ENCODE assay signal across 10 cellular contexts in the genomic region with DNA sequence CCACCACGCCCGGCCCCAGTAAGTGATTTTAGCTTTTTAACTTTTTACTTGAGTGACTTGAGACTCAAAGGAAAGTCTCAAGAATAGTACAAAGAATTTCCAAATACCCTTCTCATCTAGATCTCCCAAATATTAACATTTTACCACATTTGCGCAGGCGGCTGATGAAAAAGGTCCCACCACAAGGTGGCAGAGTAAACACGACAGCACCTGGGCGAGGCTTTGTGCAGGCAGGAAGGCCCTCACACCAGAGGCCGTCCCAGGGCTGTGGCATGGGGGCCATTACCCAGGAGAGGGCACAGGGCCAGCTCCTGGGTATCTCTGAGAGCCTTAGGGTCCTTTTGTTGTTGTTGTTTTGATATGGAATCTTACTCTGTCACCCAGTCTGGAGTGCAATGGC. TPM values are rescaled to one million over a fixed set of nuclear protein-coding genes. Genes with fewer than 3 reads are reported as not detected.
DNase-seq lines count a peak whose midpoint lies in the region; ATAC-seq, FAIRE-seq and TF ChIP-seq lines count a peak whose summit lies in the region.
"Had no signal": no experiment of that assay in that cellular context is flagged by ENCODE, and none has a peak within 500 bp of the region (broad histone marks: within the 10 kb centered on the region; RNA-seq: fewer than 3 reads in every experiment).

No MANE protein-coding gene starts in this region.

- DNase-seq in DMS 273 (lab: John Stamatoyannopoulos, UW; ENCODE audit: unreplicated experiment) (peak; percentile 63), DMS 273 treated with DMSO at 0.1 percent for 48 hours (lab: John Stamatoyannopoulos, UW) (no peak), KBM-7 (peak; percentile 45), HepG2 (ENCODE audit: low spot score) (peak; percentile 32), activated gamma-delta T cell treated with Interleukin-2 at 50 U/mL for 16 hours (no peak), NCI-H526 treated with DMSO at 0.1 percent for 48 hours (lab: John Stamatoyannopoulos, UW) (no peak)
- DNase-seq in activated naive CD8-positive, alpha-beta T cell treated with anti-CD3 and anti-CD28 coated beads for 36 hours, result peak; percentile 10
- DNase-seq in effector memory CD4-positive, alpha-beta T cell, result no peak

- H3K4me1 Mint-ChIP-seq in activated naive CD8-positive, alpha-beta T cell treated with anti-CD3 and anti-CD28 coated beads for 36 hours, result peaks cover 15% of the 10 kb centered on the region

- in situ Hi-C loops in KBM-7 (cut with MboI; ENCODE audit: low pct_unique_long_range_greater_than_20kb, low sequenced_read_pairs) (no loop called here), HepG2 (cut with HindIII; ENCODE audit: extremely low pct_ligation_motif_present, low pct_unique_long_range_greater_than_20kb) (loop anchor here (25.0 kb wide), 1 partner anchor 322 kb away; no protein-coding TSS in a partner anchor)

- TF ChIP-seq EP300 in HepG2 (IDR thresholded peaks at IDR 0.05; ENCODE audit: low read depth in 2 of 2, low read length in 2 of 2) (no peak), HepG2 (CRISPR knock-in tag; IDR thresholded peaks at IDR 0.05; ENCODE audit: borderline replicate concordance) (no peak)

- H2AFZ ChIP-seq in HepG2 (ENCODE audit: low read length), result no peak overlapping the region

- WGBS in HepG2 (ENCODE audit: low lambda C conversion rate), result 35% methylated on average over 6 of the region's 7 CpGs

- intact Hi-C loops in HepG2 (cut with micrococcal nuclease; ENCODE audit: unreplicated experiment), result loop anchor here (1.0 kb wide), 1 partner anchor 34 kb away; no protein-coding TSS in a partner anchor

- H3K36me3 ChIP-seq in HepG2 (replicated peaks in 1 of 2; ENCODE audit: control insufficient read depth in 1 of 2, insufficient read depth in 2 of 2, low read length in 2 of 2), result no peaks in the 10 kb centered on the region
- H3K36me3 ChIP-seq in effector memory CD4-positive, alpha-beta T cell (ENCODE audit: control insufficient read depth, insufficient read depth, low read length), result no peaks in the 10 kb centered on the region

- BruUV-seq in HepG2 (replicated peaks; lab: Mats Ljungman, UMichigan), result no TSS peak

- no peak overlapping the region for H3K4me3 ChIP-seq in HepG2 (replicated peaks in 1 of 3; ENCODE audit: insufficient read depth in 1 of 3, low read depth in 2 of 3, low read length in 3 of 3)
- no peak overlapping the region for H3K4me3 ChIP-seq in effector memory CD4-positive, alpha-beta T cell (ENCODE audit: insufficient read depth, low read depth, low read length, poor library complexity, severe bottlenecking)

- H3K27me3 Mint-ChIP-seq in activated naive CD8-positive, alpha-beta T cell treated with anti-CD3 and anti-CD28 coated beads for 36 hours, result no peaks in the 10 kb centered on the region

- H3K79me2 ChIP-seq in HepG2 (ENCODE audit: insufficient read depth, low read length), result no peaks in the 10 kb centered on the region

- no peak overlapping the region for H3K4me2 ChIP-seq in HepG2 (ENCODE audit: low read depth, low read length)

- no peak for FAIRE-seq in HepG2 (lab: Jason Lieb, UNC)
- FAIRE-seq: A204.1 had no signal

- CTCF ChIA-PET in HepG2 (lab: Yijun Ruan, JAX; ENCODE audit: low intra/inter-chr PET ratio, low total read pairs), result interaction anchor here (1.3 kb wide), 1 partner anchor 34 kb away, joined by 17 read pairs; no protein-coding TSS in a partner anchor

- 0 out of 5 replicates have a peak, but pooled peaks cover 0 to 5% of the 10 kb centered on the region in 2 experiments for H3K27me3 ChIP-seq in HepG2 (ENCODE audit: control insufficient read depth in 1 of 2, insufficient read depth in 2 of 2, low read length in 2 of 2)
- H3K27me3 ChIP-seq in effector memory CD4-positive, alpha-beta T cell (replicated peaks; ENCODE audit: control insufficient read depth, insufficient read depth, low read length, poor library complexity, severe bottlenecking), result no peaks in the 10 kb centered on the region

- peak; percentile 74 for TF ChIP-seq CTCF in HepG2 (CRISPR knock-in tag; IDR thresholded peaks at IDR 0.05)

- no peak for TF ChIP-seq POLR2A in HepG2 (IDR thresholded peaks at IDR 0.05; ENCODE audit: insufficient read depth in 1 of 2, low read depth in 2 of 2, low read length in 2 of 2)

- H3K9me3 ChIP-seq in HepG2 (ENCODE audit: low read length), result no peaks in the 10 kb centered on the region
- no peaks in the 10 kb centered on the region for H3K9me3 ChIP-seq in effector memory CD4-positive, alpha-beta T cell (ENCODE audit: control insufficient read depth, low read length)

- no peak overlapping the region for H3K27ac ChIP-seq in HepG2 (ENCODE audit: extremely low read length, insufficient read depth, low read length)
- H3K27ac ChIP-seq in effector memory CD4-positive, alpha-beta T cell (ENCODE audit: insufficient read depth, low read length, poor library complexity, severe bottlenecking), result no peak overlapping the region

- no peak overlapping the region for H3K9ac ChIP-seq in HepG2 (ENCODE audit: insufficient read depth, low read depth, low read length)

- H3K4me3 Mint-ChIP-seq in activated naive CD8-positive, alpha-beta T cell treated with anti-CD3 and anti-CD28 coated beads for 36 hours, result no peak overlapping the region
- H3K4me3 Mint-ChIP-seq: stimulated activated effector memory CD8-positive, alpha-beta T cell treated with anti-CD3 and anti-CD28 coated beads, Interleukin-12 subunit alpha, Interleukin-12 subunit beta, amount 100 ng/mL, for 72 hours had no signal

- no peaks in the 10 kb centered on the region for H3K36me3 Mint-ChIP-seq in activated naive CD8-positive, alpha-beta T cell treated with anti-CD3 and anti-CD28 coated beads for 36 hours
- H3K36me3 Mint-ChIP-seq: stimulated activated effector memory CD8-positive, alpha-beta T cell treated with anti-CD3 and anti-CD28 coated beads, Interleukin-12 subunit alpha, Interleukin-12 subunit beta, amount 100 ng/mL, for 72 hours had no signal

- TF ChIP-seq RAD21 in HepG2 (CRISPR knock-in tag; IDR thresholded peaks at IDR 0.05), result 0 out of 2 replicates have a peak, but pooled peaks have one; percentile 21

- no peaks in the 10 kb centered on the region for H3K9me3 Mint-ChIP-seq in activated naive CD8-positive, alpha-beta T cell treated with anti-CD3 and anti-CD28 coated beads for 36 hours
- H3K9me3 Mint-ChIP-seq: stimulated activated effector memory CD8-positive, alpha-beta T cell treated with anti-CD3 and anti-CD28 coated beads, Interleukin-12 subunit alpha, Interleukin-12 subunit beta, amount 100 ng/mL, for 72 hours had no signal

- H3K4me1 ChIP-seq in HepG2 (ENCODE audit: insufficient read depth, low read length), result no peaks in the 10 kb centered on the region
- peaks cover 13% of the 10 kb centered on the region for H3K4me1 ChIP-seq in effector memory CD4-positive, alpha-beta T cell (ENCODE audit: control insufficient read depth, insufficient read depth, low read length, poor library complexity, severe bottlenecking)

- POLR2A ChIA-PET in HepG2 (lab: Yijun Ruan, JAX), result no interaction called here

- H4K20me1 ChIP-seq in HepG2 (ENCODE audit: insufficient read depth, low read length), result no peaks in the 10 kb centered on the region

- peak; percentile 76 for ATAC-seq in HepG2
- ATAC-seq: stimulated activated effector memory CD8-positive, alpha-beta T cell treated with anti-CD3 and anti-CD28 coated beads, Interleukin-12 subunit alpha, Interleukin-12 subunit beta, amount 100 ng/mL, for 72 hours had no signal

- no peak overlapping the region for H3K27ac Mint-ChIP-seq in activated naive CD8-positive, alpha-beta T cell treated with anti-CD3 and anti-CD28 coated beads for 36 hours
- H3K27ac Mint-ChIP-seq: stimulated activated effector memory CD8-positive, alpha-beta T cell treated with anti-CD3 and anti-CD28 coated beads, Interleukin-12 subunit alpha, Interleukin-12 subunit beta, amount 100 ng/mL, for 72 hours had no signal

TF ChIP-seq in HepG2, 621 proteins besides CTCF, POLR2A, EP300 and RAD21:
- TF ChIP-seq ZNF629 (CRISPR knock-in tag; conservative IDR thresholded peaks at IDR 0.05), result no peak
- no peak for TF ChIP-seq PAX8 (CRISPR knock-in tag; IDR thresholded peaks at IDR 0.05; ENCODE audit: borderline replicate concordance)
- TF ChIP-seq SMC3 (IDR thresholded peaks at IDR 0.05; ENCODE audit: low read length), result peak; percentile 64
- peak; percentile 65 for TF ChIP-seq STAG1 (CRISPR knock-in tag; IDR thresholded peaks at IDR 0.05)
TF ChIP-seq in HepG2: peak in this region for 2.

RNA-seq across cellular contexts. Expression of a gene that starts 50.0 kb away (rescaled TPM):
- total RNA-seq in activated naive CD8-positive, alpha-beta T cell treated with anti-CD3 and anti-CD28 coated beads for 36 hours, result 10 to 100 TPM; 41.5 to 43.4 TPM
- 35.0 and 42.3 TPM in 2 replicates for total RNA-seq in HepG2 (2016; rRNA removed; fragmentation: Illumina TruSeq; extraction: Trizol)
- total RNA-seq in HepG2 (2016; cell fraction: cytosol; rRNA removed; fragmentation: Illumina TruSeq; extraction: Trizol; ENCODE audit: low read depth), result 16.0 and 19.7 TPM in 2 replicates
- total RNA-seq in HepG2 (2016; cell fraction: insoluble cytoplasmic fraction; rRNA removed; fragmentation: Illumina TruSeq; extraction: Trizol), result 35.8 and 36.0 TPM in 2 replicates
- 39.8 and 46.1 TPM in 2 replicates for total RNA-seq in HepG2 (2016; cell fraction: membrane; rRNA removed; fragmentation: Illumina TruSeq; extraction: Trizol)
- 20.8 and 21.5 TPM in 2 replicates for total RNA-seq in HepG2 (2016; cell fraction: nucleus; rRNA removed; fragmentation: Illumina TruSeq; extraction: Trizol)
- 73.4 and 79.0 TPM in 2 replicates for polyA plus RNA-seq in HepG2 (2011; rRNA removed)
- 59.4 and 71.5 TPM in 2 replicates for polyA plus RNA-seq in HepG2 (2011; cell fraction: cytosol; rRNA removed)
- 75.1 and 79.5 TPM in 2 replicates for polyA plus RNA-seq in HepG2 (2011; cell fraction: nucleus; rRNA removed)
- 41.3 and 42.5 TPM in 2 replicates for polyA plus RNA-seq in HepG2 (2012)
- 22.2 and 29.0 TPM in 2 replicates for polyA plus RNA-seq in HepG2 (2016; cell fraction: cytosol; fragmentation: Illumina TruSeq; extraction: Trizol; ENCODE audit: low read depth)
- 51.6 and 58.3 TPM in 2 replicates for polyA plus RNA-seq in HepG2 (2016; cell fraction: insoluble cytoplasmic fraction; fragmentation: Illumina TruSeq; extraction: Trizol; ENCODE audit: low read depth)
- 44.4 and 53.3 TPM in 2 replicates for polyA plus RNA-seq in HepG2 (2016; cell fraction: membrane; fragmentation: Illumina TruSeq; extraction: Trizol; ENCODE audit: low read depth)
- polyA plus RNA-seq in HepG2 (2016; cell fraction: nucleus; fragmentation: Illumina TruSeq; extraction: Trizol; ENCODE audit: insufficient read depth, low read depth), result 43.8 and 53.6 TPM in 2 replicates
- 61.4 and 106 TPM in 2 replicates for polyA minus RNA-seq in HepG2 (2011; rRNA and poly(A)+ RNA removed; ENCODE audit: low replicate concordance)
- polyA minus RNA-seq in HepG2 (2011; cell fraction: cytosol; rRNA and poly(A)+ RNA removed), result 36.3 and 37.7 TPM in 2 replicates
- 30.3 and 38.9 TPM in 2 replicates for polyA minus RNA-seq in HepG2 (2011; cell fraction: nucleus; rRNA and poly(A)+ RNA removed)

Comparison
In these comparisons a context has a peak if more than half of its experiments do, and no peak if none do; other contexts are left out.
1. DNase-seq: peak in DMS 273 (single experiment), KBM-7 (single experiment), activated naive CD8-positive, alpha-beta T cell treated with anti-CD3 and anti-CD28 coated beads for 36 hours (single experiment) and HepG2 (single experiment); none in DMS 273 treated with DMSO at 0.1 percent for 48 hours (single experiment), activated gamma-delta T cell treated with Interleukin-2 at 50 U/mL for 16 hours (single experiment), effector memory CD4-positive, alpha-beta T cell (0 of 3) and NCI-H526 treated with DMSO at 0.1 percent for 48 hours (single experiment).